Comparison of ENCODE assay signal across 8 cellular contexts in the genomic region with DNA sequence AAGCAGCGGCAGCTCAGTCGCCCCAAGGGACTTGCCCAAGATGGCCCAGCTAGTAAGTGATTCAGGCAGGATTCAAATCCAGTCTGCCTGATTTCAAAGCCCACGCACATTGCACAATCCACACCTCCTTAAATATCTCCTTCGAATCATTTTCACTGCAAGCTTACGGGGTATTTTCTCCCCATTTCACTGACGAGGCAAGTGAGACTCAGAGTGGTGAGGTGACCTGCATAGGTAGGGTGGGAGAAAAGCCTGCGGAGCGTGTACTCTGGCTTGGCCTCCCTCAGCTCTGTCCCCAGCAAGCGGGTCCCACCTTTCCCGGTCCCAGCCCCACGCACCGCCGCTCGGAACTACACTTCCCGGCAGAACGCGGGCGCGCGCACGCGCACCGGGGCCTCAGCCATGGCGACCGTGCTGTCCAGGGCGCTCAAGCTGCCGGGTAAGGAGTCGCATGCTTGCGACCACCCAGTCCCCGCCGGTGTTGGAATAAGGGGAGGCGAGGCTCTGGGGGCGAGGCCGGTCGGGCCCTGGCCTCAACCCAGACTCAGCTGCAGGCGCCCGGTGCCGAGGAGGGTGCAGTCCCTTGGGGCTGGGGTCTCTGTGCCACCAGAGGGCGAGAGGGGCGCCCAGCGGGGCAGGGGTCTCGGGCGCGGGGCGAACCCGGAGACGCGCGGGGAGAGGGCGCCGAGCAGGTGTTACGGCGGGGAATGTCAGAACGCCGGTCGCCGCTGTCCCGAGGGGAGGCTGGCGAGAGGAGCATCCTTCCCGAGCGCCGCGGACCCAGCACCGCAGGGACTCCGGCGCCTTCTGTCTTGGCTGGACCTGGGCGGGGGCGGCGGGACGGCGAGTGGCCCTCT. TPM values are rescaled to one million over a fixed set of nuclear protein-coding genes. Genes with fewer than 3 reads are reported as not detected.
DNase-seq lines count a peak whose midpoint lies in the region; ATAC-seq and TF ChIP-seq lines count a peak whose summit lies in the region.

A gene with protein sequence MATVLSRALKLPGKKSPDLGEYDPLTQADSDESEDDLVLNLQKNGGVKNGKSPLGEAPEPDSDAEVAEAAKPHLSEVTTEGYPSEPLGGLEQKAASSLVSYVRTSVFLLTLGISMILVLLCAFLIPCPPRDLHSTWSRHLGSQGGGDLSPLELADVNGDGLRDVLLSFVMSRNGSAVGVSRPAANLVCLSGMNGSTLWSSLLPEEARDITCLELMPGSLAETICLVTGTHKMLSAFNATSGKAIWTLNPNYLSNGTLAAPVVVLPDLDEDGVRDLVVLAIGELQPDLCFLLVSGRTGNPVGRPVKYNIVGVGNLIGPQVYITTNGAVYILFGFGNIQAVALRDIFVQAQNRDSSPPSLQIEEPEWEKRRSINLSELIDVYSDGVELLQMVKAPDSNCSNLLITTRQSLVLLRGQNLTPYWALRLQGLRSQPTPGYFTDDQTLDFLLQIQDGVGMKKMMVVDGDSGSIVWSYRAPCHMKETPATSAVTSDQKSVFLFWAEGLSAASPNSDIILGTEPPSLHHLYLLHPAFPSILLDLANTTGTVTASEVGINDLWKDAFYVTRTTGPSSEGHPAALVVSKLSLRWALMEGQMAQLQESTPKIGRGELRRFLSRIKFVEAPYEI (plus strand): TSS at position 380 of the 857 bp plus-strand sequence. CDS start 23 bp downstream, at position 403.

- TF ChIP-seq CTCF in AG04449 (IDR thresholded peaks at IDR 0.05; ENCODE audit: insufficient read depth, low read length, missing control alignments) (peak; percentile 16), lower lobe of right lung (IDR thresholded peaks at IDR 0.05) (peak; percentile 15)

- peaks cover 4% of the 10 kb centered on the region for H3K9me3 Mint-ChIP-seq in activated CD4-positive, alpha-beta memory T cell treated with anti-CD3 and anti-CD28 coated beads for 36 hours

- POLR2A ChIA-PET in AG04449 (lab: Yijun Ruan, JAX) = interaction anchor here (0.7 kb wide), 1 partner anchor 152 kb away, joined by 3 read pairs; no protein-coding TSS in a partner anchor
- POLR2A ChIA-PET in activated CD4-positive, alpha-beta memory T cell treated with anti-CD3 and anti-CD28 coated beads for 36 hours (lab: Charles Lee) = interaction anchor here (0.7 to 1.6 kb wide), 3 partner anchors 57 to 166 kb away, joined by 3 to 4 read pairs (median 3); no protein-coding TSS in a partner anchor

- H3K4me3 ChIP-seq in AG04449 (ENCODE audit: low read depth, low read length) (peak within 1 kb of the TSS; percentile 94), lower lobe of right lung (peak within 1 kb of the TSS; percentile 76)

- H3K27me3 ChIP-seq in lower lobe of right lung (ENCODE audit: low read depth) = no peaks in the 10 kb centered on the region

- no peak within 1 kb of the TSS for H3K27ac Mint-ChIP-seq in activated CD4-positive, alpha-beta memory T cell treated with anti-CD3 and anti-CD28 coated beads for 36 hours

- H3K4me1 ChIP-seq in lower lobe of right lung = peaks cover 10% of the 10 kb centered on the region

- no peaks in the 10 kb centered on the region for H3K36me3 ChIP-seq in lower lobe of right lung

- peaks cover 3% of the 10 kb centered on the region for H3K36me3 Mint-ChIP-seq in activated CD4-positive, alpha-beta memory T cell treated with anti-CD3 and anti-CD28 coated beads for 36 hours

- no peaks in the 10 kb centered on the region for H3K9me3 ChIP-seq in lower lobe of right lung

- CTCF ChIA-PET in AG04449 (lab: Yijun Ruan, JAX) = interaction anchor here (0.6 to 3.3 kb wide), 8 partner anchors 10 to 255 kb away, joined by 3 to 18 read pairs (median 4); no protein-coding TSS in a partner anchor
- CTCF ChIA-PET in activated CD4-positive, alpha-beta memory T cell treated with anti-CD3 and anti-CD28 coated beads for 36 hours (lab: Charles Lee) = interaction anchor here (0.6 to 5.6 kb wide), 8 partner anchors 9 to 1123 kb away, joined by 3 to 32 read pairs (median 4); no protein-coding TSS in a partner anchor

- H3K27ac ChIP-seq in lower lobe of right lung = peak within 1 kb of the TSS; percentile 38

- ATAC-seq in HG03066 (IDR thresholded peaks at IDR 0.05; ENCODE audit: low read depth, unreplicated experiment) (peak; percentile 84), lower lobe of right lung (peak; percentile 95 to 97)

- peak; percentile 55 for TF ChIP-seq POLR2A in GM18526 (IDR thresholded peaks at IDR 0.05; ENCODE audit: extremely low read depth, insufficient read length)

- DNase-seq in AG04449 (ENCODE audit: low read depth, low spot score) = no peak
- DNase-seq in NCI-H345 treated with DMSO at 0.1 percent for 48 hours (lab: John Stamatoyannopoulos, UW; ENCODE audit: unreplicated experiment) = peak; percentile 44
- peak; percentile 78 for DNase-seq in activated CD4-positive, alpha-beta memory T cell treated with anti-CD3 and anti-CD28 coated beads for 36 hours
- peak; percentile 96 for DNase-seq in ecto neural progenitor cell (ENCODE audit: low spot score)
- peak; percentile 87 for DNase-seq in lower lobe of right lung
- peak; percentile 65 to 68 for DNase-seq in stimulated activated CD4-positive, alpha-beta T cell treated with anti-CD3 and anti-CD28 coated beads, Interleukin-4, amount 100 ng/mL, for 48 hours (ENCODE audit: low read depth in 2 of 2)

- H3K4me1 Mint-ChIP-seq in activated CD4-positive, alpha-beta memory T cell treated with anti-CD3 and anti-CD28 coated beads for 36 hours (ENCODE audit: low read depth) = peaks cover 25% of the 10 kb centered on the region

- intact Hi-C loops in activated CD4-positive, alpha-beta memory T cell treated with anti-CD3 and anti-CD28 coated beads for 36 hours (cut with micrococcal nuclease) = no loop called here
- intact Hi-C loops in lower lobe of right lung (cut with DNase I) = no loop called here

- peaks cover 3% of the 10 kb centered on the region for H3K27me3 Mint-ChIP-seq in activated CD4-positive, alpha-beta memory T cell treated with anti-CD3 and anti-CD28 coated beads for 36 hours

- H3K4me3 Mint-ChIP-seq in activated CD4-positive, alpha-beta memory T cell treated with anti-CD3 and anti-CD28 coated beads for 36 hours = peak within 1 kb of the TSS; percentile 80

RNA-seq across cellular contexts. Expression of the gene that starts here (rescaled TPM):
- total RNA-seq in activated CD4-positive, alpha-beta memory T cell treated with anti-CD3 and anti-CD28 coated beads for 36 hours = 1 to 10 TPM; 6.8 TPM
- total RNA-seq in lower lobe of right lung = 7.5 TPM
